Comparison of ENCODE assay signal across 32 cellular contexts in genomic region chr2:84187258-84187657, GRCh38.
"Had no signal": no experiment of that assay in that cellular context is flagged by ENCODE, and none has a peak within 500 bp of the region (broad histone marks: within the 10 kb centered on the region; RNA-seq: fewer than 3 reads in every experiment).

No MANE protein-coding gene starts in this region.

- H3K4me3 Mint-ChIP-seq: activated CD4-positive, alpha-beta memory T cell treated with anti-CD3 and anti-CD28 coated beads for 36 hours; activated CD4-positive, alpha-beta T cell treated with anti-CD3 and anti-CD28 coated beads for 36 hours; activated CD4-positive, alpha-beta T cell treated with anti-CD3 and anti-CD28 coated beads, Interleukin-2, amount 10 ng/mL, durations not matched to agents 24 days and 14 days; activated naive CD4-positive, alpha-beta T cell treated with anti-CD3 and anti-CD28 coated beads, Interleukin-2, amount 10 ng/mL, durations not matched to agents 7 days and 5 days; activated naive CD8-positive, alpha-beta T cell treated with anti-CD3 and anti-CD28 coated beads, Interleukin-2, amount 10 ng/mL, durations not matched to agents 7 days and 5 days; activated T-cell treated with anti-CD3 and anti-CD28 coated beads, Interleukin-2, amount 50 U/mL, for 24 hours; activated T-cell treated with anti-CD3 and anti-CD28 coated beads, Interleukin-2, amount 50 U/mL, for 72 hours; brain; central memory CD8-positive, alpha-beta T cell; dendritic cell treated with granulocyte-macrophage colony-stimulating factor and Interleukin-4, amounts not matched to agents 40 ng/mL and 50 ng/mL, for 4 days; T-helper 17 cell; T-helper 2 cell treated with Interferon-gamma antibody and Interleukin-4, amounts not matched to agents 5 μg/mL and 100 μg/mL, for 36 hours had no signal

- H3K27ac Mint-ChIP-seq: activated CD4-positive, alpha-beta memory T cell treated with anti-CD3 and anti-CD28 coated beads for 36 hours; activated CD4-positive, alpha-beta T cell treated with anti-CD3 and anti-CD28 coated beads for 36 hours; activated CD4-positive, alpha-beta T cell treated with anti-CD3 and anti-CD28 coated beads, Interleukin-2, amount 10 ng/mL, durations not matched to agents 24 days and 14 days; activated naive CD4-positive, alpha-beta T cell treated with anti-CD3 and anti-CD28 coated beads, Interleukin-2, amount 10 ng/mL, durations not matched to agents 7 days and 5 days; activated naive CD4-positive, alpha-beta T cell treated with anti-CD3 and anti-CD28 coated beads, Interleukin-2, amount 50 U/mL, for 72 hours; activated naive CD8-positive, alpha-beta T cell treated with anti-CD3 and anti-CD28 coated beads, Interleukin-2, amount 10 ng/mL, durations not matched to agents 7 days and 5 days; activated T-cell treated with anti-CD3 and anti-CD28 coated beads, Interleukin-2, amount 50 U/mL, for 24 hours; activated T-cell treated with anti-CD3 and anti-CD28 coated beads, Interleukin-2, amount 50 U/mL, for 72 hours; dendritic cell treated with granulocyte-macrophage colony-stimulating factor and Interleukin-4, amounts not matched to agents 40 ng/mL and 50 ng/mL, for 4 days; T-helper 17 cell; T-helper 2 cell treated with Interferon-gamma antibody and Interleukin-4, amounts not matched to agents 5 μg/mL and 100 μg/mL, for 36 hours had no signal

- H3K4me3 ChIP-seq: ascending aorta, breast epithelium, cardiac muscle cell, coronary artery, dorsolateral prefrontal cortex, esophagus muscularis mucosa, gastrocnemius medialis, heart left ventricle had no signal

- H3K27me3 ChIP-seq: ascending aorta, breast epithelium, cardiac muscle cell, esophagus muscularis mucosa, gastrocnemius medialis had no signal

- H3K27ac ChIP-seq: ascending aorta, breast epithelium, cardiac muscle cell, coronary artery, dorsolateral prefrontal cortex, esophagus muscularis mucosa, foreskin keratinocyte, gastrocnemius medialis, heart left ventricle had no signal

- DNase-seq: activated CD4-positive, alpha-beta memory T cell treated with anti-CD3 and anti-CD28 coated beads for 36 hours; activated CD4-positive, alpha-beta T cell treated with anti-CD3 and anti-CD28 coated beads for 36 hours; activated CD4-positive, alpha-beta T cell treated with anti-CD3 and anti-CD28 coated beads, Interleukin-2, amount 10 ng/mL, durations not matched to agents 24 days and 14 days; activated CD4-positive, CD25-positive, alpha-beta regulatory T cell; activated CD4-positive, CD25-positive, alpha-beta regulatory T cell treated with anti-CD3 and anti-CD28 coated beads, Interleukin-2, amount 50 U/mL, for 72 hours; activated CD8-positive, alpha-beta memory T cell treated with anti-CD3 and anti-CD28 coated beads, Interleukin-2, amount 50 U/mL, for 48 hours; activated gamma-delta T cell; activated naive CD4-positive, alpha-beta T cell; activated naive CD4-positive, alpha-beta T cell treated with anti-CD3 and anti-CD28 coated beads, Interleukin-2, amount 10 ng/mL, durations not matched to agents 7 days and 5 days; activated naive CD8-positive, alpha-beta T cell treated with anti-CD3 and anti-CD28 coated beads, Interleukin-2, amount 10 ng/mL, durations not matched to agents 7 days and 5 days; activated T-cell treated with anti-CD3 and anti-CD28 coated beads for 4 hours; activated T-cell treated with anti-CD3 and anti-CD28 coated beads, Interleukin-2, amount 50 U/mL, for 24 hours; activated T-cell treated with anti-CD3 and anti-CD28 coated beads, Interleukin-2, amount 50 U/mL, for 72 hours; dorsolateral prefrontal cortex; effector memory CD4-positive, alpha-beta T cell; erythroblast; foreskin keratinocyte; gastrocnemius medialis; glutamatergic neuron; heart left ventricle; T-helper 17 cell; T1000 had no signal

- H3K4me1 Mint-ChIP-seq: activated CD4-positive, alpha-beta T cell treated with anti-CD3 and anti-CD28 coated beads for 36 hours; activated CD4-positive, alpha-beta T cell treated with anti-CD3 and anti-CD28 coated beads, Interleukin-2, amount 10 ng/mL, durations not matched to agents 24 days and 14 days; activated naive CD4-positive, alpha-beta T cell treated with anti-CD3 and anti-CD28 coated beads, Interleukin-2, amount 10 ng/mL, durations not matched to agents 7 days and 5 days; activated naive CD8-positive, alpha-beta T cell treated with anti-CD3 and anti-CD28 coated beads, Interleukin-2, amount 10 ng/mL, durations not matched to agents 7 days and 5 days; brain; central memory CD8-positive, alpha-beta T cell; T-helper 17 cell had no signal

- H3K36me3 Mint-ChIP-seq: activated CD4-positive, alpha-beta memory T cell treated with anti-CD3 and anti-CD28 coated beads for 36 hours; activated naive CD4-positive, alpha-beta T cell treated with anti-CD3 and anti-CD28 coated beads, Interleukin-2, amount 10 ng/mL, durations not matched to agents 7 days and 5 days; activated naive CD4-positive, alpha-beta T cell treated with anti-CD3 and anti-CD28 coated beads, Interleukin-2, amount 50 U/mL, for 72 hours; activated naive CD8-positive, alpha-beta T cell treated with anti-CD3 and anti-CD28 coated beads, Interleukin-2, amount 10 ng/mL, durations not matched to agents 7 days and 5 days; brain had no signal

- H3K9me3 ChIP-seq: ascending aorta, breast epithelium, esophagus muscularis mucosa, gastrocnemius medialis, heart left ventricle had no signal

- H3K4me1 ChIP-seq: ascending aorta, breast epithelium, esophagus muscularis mucosa, foreskin keratinocyte, gastrocnemius medialis, heart left ventricle had no signal

- H3K36me3 ChIP-seq: ascending aorta, breast epithelium, cardiac muscle cell, esophagus muscularis mucosa, gastrocnemius medialis, heart left ventricle had no signal

- H3K9me3 Mint-ChIP-seq: activated CD4-positive, alpha-beta memory T cell treated with anti-CD3 and anti-CD28 coated beads for 36 hours; activated CD4-positive, alpha-beta T cell treated with anti-CD3 and anti-CD28 coated beads, Interleukin-2, amount 10 ng/mL, durations not matched to agents 24 days and 14 days; activated naive CD4-positive, alpha-beta T cell treated with anti-CD3 and anti-CD28 coated beads, Interleukin-2, amount 10 ng/mL, durations not matched to agents 7 days and 5 days; activated naive CD4-positive, alpha-beta T cell treated with anti-CD3 and anti-CD28 coated beads, Interleukin-2, amount 50 U/mL, for 72 hours; activated naive CD8-positive, alpha-beta T cell treated with anti-CD3 and anti-CD28 coated beads, Interleukin-2, amount 10 ng/mL, durations not matched to agents 7 days and 5 days; activated T-cell treated with anti-CD3 and anti-CD28 coated beads, Interleukin-2, amount 50 U/mL, for 24 hours; activated T-cell treated with anti-CD3 and anti-CD28 coated beads, Interleukin-2, amount 50 U/mL, for 72 hours; central memory CD8-positive, alpha-beta T cell; dendritic cell treated with granulocyte-macrophage colony-stimulating factor and Interleukin-4, amounts not matched to agents 40 ng/mL and 50 ng/mL, for 4 days; T-helper 2 cell treated with Interferon-gamma antibody and Interleukin-4, amounts not matched to agents 5 μg/mL and 100 μg/mL, for 36 hours had no signal

- H3K27me3 Mint-ChIP-seq: activated CD4-positive, alpha-beta memory T cell treated with anti-CD3 and anti-CD28 coated beads for 36 hours; activated CD4-positive, alpha-beta T cell treated with anti-CD3 and anti-CD28 coated beads, Interleukin-2, amount 10 ng/mL, durations not matched to agents 24 days and 14 days; activated naive CD4-positive, alpha-beta T cell treated with anti-CD3 and anti-CD28 coated beads, Interleukin-2, amount 10 ng/mL, durations not matched to agents 7 days and 5 days; activated naive CD8-positive, alpha-beta T cell treated with anti-CD3 and anti-CD28 coated beads, Interleukin-2, amount 10 ng/mL, durations not matched to agents 7 days and 5 days; activated T-cell treated with anti-CD3 and anti-CD28 coated beads, Interleukin-2, amount 50 U/mL, for 24 hours; central memory CD8-positive, alpha-beta T cell; dendritic cell treated with granulocyte-macrophage colony-stimulating factor and Interleukin-4, amounts not matched to agents 40 ng/mL and 50 ng/mL, for 4 days; T-helper 17 cell had no signal
